ENCODE assay signal across 13 cellular contexts in genomic region chr5:169296456-169297220, GRCh38. TPM values are rescaled to one million over a fixed set of nuclear protein-coding genes. Genes with fewer than 3 reads are reported as not detected.
A peak's percentile ranks its signal among the peaks of the same experiment; 100 is the strongest.
DNase-seq lines count a peak whose midpoint lies in the region; ATAC-seq and TF ChIP-seq lines count a peak whose summit lies in the region.
"Had no signal": no experiment of that assay in that cellular context is flagged by ENCODE, and none has a peak within 500 bp of the region (broad histone marks: within the 10 kb centered on the region; RNA-seq: fewer than 3 reads in every experiment).

No MANE protein-coding gene starts in this region.

- WGBS in thyroid gland, 2 donors: 59 to 68% methylated on average over 12 to 13 of the region's 13 CpGs

- no peaks in the 10 kb centered on the region for H3K36me3 ChIP-seq in thyroid gland
- H3K36me3 ChIP-seq: heart right ventricle had no signal

- no peak overlapping the region for H3K4me3 Mint-ChIP-seq in activated T-helper 1 cell treated with anti-CD3 and anti-CD28 coated beads, Interleukin-12 subunit alpha, Interleukin-12 subunit beta, Interleukin-2, Interleukin-4 antibody, amounts not matched to agents 30 ng/mL and 10 ng/mL and 1 ng/mL, durations not matched to agents 14 hours and 24 hours and 36 hours
- H3K4me3 Mint-ChIP-seq: activated T-cell treated with anti-CD3 and anti-CD28 coated beads, Interleukin-2, amount 50 U/mL, for 24 hours had no signal

- H3K27me3 Mint-ChIP-seq in activated T-helper 1 cell treated with anti-CD3 and anti-CD28 coated beads, Interleukin-12 subunit alpha, Interleukin-12 subunit beta, Interleukin-2, Interleukin-4 antibody, amounts not matched to agents 30 ng/mL and 10 ng/mL and 1 ng/mL, durations not matched to agents 14 hours and 24 hours and 36 hours (ENCODE audit: insufficient read depth): peaks cover 24% of the 10 kb centered on the region

- H3K27ac Mint-ChIP-seq in activated T-helper 1 cell treated with anti-CD3 and anti-CD28 coated beads, Interleukin-12 subunit alpha, Interleukin-12 subunit beta, Interleukin-2, Interleukin-4 antibody, amounts not matched to agents 30 ng/mL and 10 ng/mL and 1 ng/mL, durations not matched to agents 14 hours and 24 hours and 36 hours: no peak overlapping the region
- H3K27ac Mint-ChIP-seq: activated T-cell treated with anti-CD3 and anti-CD28 coated beads, Interleukin-2, amount 50 U/mL, for 24 hours had no signal

- no peak overlapping the region for H3K4me3 ChIP-seq in thyroid gland (replicated peaks in 1 of 3)
- H3K4me3 ChIP-seq: heart right ventricle, PC-9 had no signal

- H3K27ac ChIP-seq in VCaP (peak overlapping the region; percentile 56), thyroid gland (peak overlapping the region in 2 of 3 donors; percentile 37 to 48)
- H3K27ac ChIP-seq: 22Rv1, heart right ventricle, PC-9 had no signal

- intact Hi-C loops in thyroid gland (cut with DNase I): no loop called here
- intact Hi-C loops in activated T-helper 1 cell treated with anti-CD3 and anti-CD28 coated beads, Interleukin-12 subunit alpha, Interleukin-12 subunit beta, Interleukin-2, Interleukin-4 antibody, amounts not matched to agents 30 ng/mL and 10 ng/mL and 1 ng/mL, durations not matched to agents 14 hours and 24 hours and 36 hours (cut with micrococcal nuclease): no loop called here

- H3K9me3 Mint-ChIP-seq in activated T-helper 1 cell treated with anti-CD3 and anti-CD28 coated beads, Interleukin-12 subunit alpha, Interleukin-12 subunit beta, Interleukin-2, Interleukin-4 antibody, amounts not matched to agents 30 ng/mL and 10 ng/mL and 1 ng/mL, durations not matched to agents 14 hours and 24 hours and 36 hours: no peaks in the 10 kb centered on the region
- H3K9me3 Mint-ChIP-seq: activated T-cell treated with anti-CD3 and anti-CD28 coated beads, Interleukin-2, amount 50 U/mL, for 24 hours had no signal

- H3K9me3 ChIP-seq in thyroid gland: no peaks in the 10 kb centered on the region
- H3K9me3 ChIP-seq: heart right ventricle had no signal

- TF ChIP-seq POLR2A in thyroid gland (IDR thresholded peaks at IDR 0.05): no peak

- ATAC-seq in GM21528 (IDR thresholded peaks at IDR 0.05; ENCODE audit: low FRiP score, unreplicated experiment): no peak

- no peaks in the 10 kb centered on the region for H3K4me1 Mint-ChIP-seq in activated T-helper 1 cell treated with anti-CD3 and anti-CD28 coated beads, Interleukin-12 subunit alpha, Interleukin-12 subunit beta, Interleukin-2, Interleukin-4 antibody, amounts not matched to agents 30 ng/mL and 10 ng/mL and 1 ng/mL, durations not matched to agents 14 hours and 24 hours and 36 hours (ENCODE audit: low read depth)

- H3K4me1 ChIP-seq in thyroid gland: peaks cover 0 to 3% of the 10 kb centered on the region in 2 donors

- TF ChIP-seq CTCF in VCaP (conservative IDR thresholded peaks at IDR 0.05): no peak
- TF ChIP-seq CTCF in thyroid gland (IDR thresholded peaks at IDR 0.05): no peak

- DNase-seq in DMS79 treated with DMSO at 0.1 percent for 48 hours (lab: John Stamatoyannopoulos, UW): peak; percentile 73
- DNase-seq in DMS79 (lab: John Stamatoyannopoulos, UW): no peak
- peak; percentile 63 for DNase-seq in left kidney (ENCODE audit: low read depth, low spot score)
- no peak for DNase-seq in thyroid gland
- no peak for DNase-seq in activated T-helper 1 cell treated with anti-CD3 and anti-CD28 coated beads, Interleukin-12 subunit alpha, Interleukin-12 subunit beta, Interleukin-2, Interleukin-4 antibody, amounts not matched to agents 30 ng/mL and 10 ng/mL and 1 ng/mL, durations not matched to agents 14 hours and 24 hours and 36 hours (ENCODE audit: low spot score)
- DNase-seq in NCI-H2196 treated with DMSO at 0.1 percent for 48 hours (lab: John Stamatoyannopoulos, UW; ENCODE audit: unreplicated experiment): no peak
- DNase-seq: activated T-cell treated with anti-CD3 and anti-CD28 coated beads, Interleukin-2, amount 50 U/mL, for 24 hours; DMS 273 treated with DMSO at 0.1 percent for 48 hours; heart right ventricle; PC-9 had no signal

- H3K36me3 Mint-ChIP-seq in activated T-helper 1 cell treated with anti-CD3 and anti-CD28 coated beads, Interleukin-12 subunit alpha, Interleukin-12 subunit beta, Interleukin-2, Interleukin-4 antibody, amounts not matched to agents 30 ng/mL and 10 ng/mL and 1 ng/mL, durations not matched to agents 14 hours and 24 hours and 36 hours (ENCODE audit: low read depth): no peaks in the 10 kb centered on the region

- H3K27me3 ChIP-seq in thyroid gland: no peaks in the 10 kb centered on the region

RNA-seq across cellular contexts. Expression of gene SLIT3, which starts 4.3 kb away (rescaled TPM):
- 10 to 100 TPM; 28.4 to 77.2 (median 63.8) TPM for total RNA-seq in thyroid gland
- 0.03 and 0.20 TPM in 2 replicates for total RNA-seq in activated T-helper 1 cell treated with anti-CD3 and anti-CD28 coated beads, Interleukin-12 subunit alpha, Interleukin-12 subunit beta, Interleukin-2, Interleukin-4 antibody, amounts not matched to agents 30 ng/mL and 10 ng/mL and 1 ng/mL, durations not matched to agents 14 hours and 24 hours and 36 hours
- total RNA-seq: PC-9 had no signal

Comparison
In these comparisons a context has a peak if more than half of its experiments do, and no peak if none do; other contexts are left out.
1. DNase-seq: peak in DMS79 treated with DMSO at 0.1 percent for 48 hours (single experiment) and left kidney (single experiment); none in DMS79 (single experiment), thyroid gland (0 of 2), activated T-helper 1 cell treated with anti-CD3 and anti-CD28 coated beads, Interleukin-12 subunit alpha, Interleukin-12 subunit beta, Interleukin-2, Interleukin-4 antibody, amounts not matched to agents 30 ng/mL and 10 ng/mL and 1 ng/mL, durations not matched to agents 14 hours and 24 hours and 36 hours (single experiment) and NCI-H2196 treated with DMSO at 0.1 percent for 48 hours (single experiment).
2. RNA of gene SLIT3, which starts 4.3 kb away (total RNA-seq): 28.4 to 77.2 TPM in thyroid gland; 0.03 to 0.20 TPM in activated T-helper 1 cell treated with anti-CD3 and anti-CD28 coated beads, Interleukin-12 subunit alpha, Interleukin-12 subunit beta, Interleukin-2, Interleukin-4 antibody, amounts not matched to agents 30 ng/mL and 10 ng/mL and 1 ng/mL, durations not matched to agents 14 hours and 24 hours and 36 hours; every median in the first group is over 10 times any median in the second.